Comparison of ENCODE assay signal across 1 cellular context in genomic region chr15:52440414-52440813, GRCh38.
TF ChIP-seq lines count a peak whose summit lies in the region.

No MANE protein-coding gene starts in this region.

TF ChIP-seq in HCT116, 20 proteins besides CTCF, POLR2A, EP300 and RAD21 (continued from another document):
- TF ChIP-seq TCF7L2 (IDR thresholded peaks at IDR 0.05; ENCODE audit: borderline replicate concordance, extremely low read depth, insufficient read depth, insufficient read length) (peak; percentile 59), EGR1 (IDR thresholded peaks at IDR 0.05; ENCODE audit: low read depth) (no peak), MAX (IDR thresholded peaks at IDR 0.05) (no peak), ZNF274 (IDR thresholded peaks at IDR 0.05; ENCODE audit: low read depth, low read length) (no peak), POLR2AphosphoS5 (IDR thresholded peaks at IDR 0.05; ENCODE audit: low read depth, low read length) (no peak), EZH2phosphoT487 (IDR thresholded peaks at IDR 0.05; ENCODE audit: borderline replicate concordance) (no peak), YY1 (IDR thresholded peaks at IDR 0.05; ENCODE audit: extremely low read depth, insufficient replicate concordance, low read depth, low read length) (no peak), ATF3 (IDR thresholded peaks at IDR 0.05) (no peak), CEBPB (IDR thresholded peaks at IDR 0.05; ENCODE audit: low read depth) (no peak), SP1 (IDR thresholded peaks at IDR 0.05; ENCODE audit: low read depth) (peak; percentile 40; the same call in 1 of the 2 replicates), CBX3 (IDR thresholded peaks at IDR 0.05; ENCODE audit: low read depth) (no peak), SIN3A (IDR thresholded peaks at IDR 0.05; ENCODE audit: low read depth) (no peak), REST (IDR thresholded peaks at IDR 0.05; ENCODE audit: low read depth) (no peak), JUND (IDR thresholded peaks at IDR 0.05) (peak; percentile 70)
TF ChIP-seq in HCT116: peak in this region for 4.
